In the genomic region with DNA sequence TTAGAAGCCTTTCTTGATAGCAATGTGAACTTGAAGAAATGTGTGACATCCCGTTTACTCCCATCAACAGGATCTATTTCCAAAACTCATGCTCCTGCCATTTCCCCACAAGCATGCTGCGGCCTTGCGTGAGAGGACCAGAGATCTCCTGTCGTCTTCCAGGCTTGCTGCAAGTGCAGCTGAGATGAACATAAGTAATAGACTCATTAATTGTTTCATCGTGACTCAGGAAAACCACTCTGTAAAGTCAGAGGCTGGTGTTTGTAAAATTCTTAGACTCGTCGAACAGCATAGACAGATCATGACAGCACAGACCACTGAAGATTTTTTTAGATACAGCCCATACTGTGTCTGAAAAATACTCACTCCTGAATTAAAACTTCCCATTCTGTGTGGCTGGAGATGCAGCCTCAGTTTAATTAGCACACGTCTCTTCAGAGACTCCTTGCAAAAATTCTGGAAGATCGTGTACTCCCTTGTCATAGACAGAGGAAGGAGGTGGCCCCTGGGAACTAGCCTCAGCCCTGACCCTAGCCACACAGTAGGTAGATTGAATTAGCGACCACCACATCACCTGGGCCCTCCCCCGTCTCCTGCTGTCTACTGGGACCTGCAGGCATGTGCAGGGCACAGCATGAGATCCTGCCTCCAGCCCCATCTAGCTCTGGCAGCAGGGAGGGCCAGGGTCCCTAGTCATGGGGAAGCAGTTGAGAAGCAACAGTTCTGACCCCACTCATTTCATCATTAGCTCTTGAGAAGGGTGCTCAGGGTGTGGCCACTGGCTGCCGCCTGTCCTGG, we compare ENCODE assay signal across 15 cellular contexts.
DNase-seq lines count a peak whose midpoint lies in the region; ATAC-seq, FAIRE-seq and TF ChIP-seq lines count a peak whose summit lies in the region.
"Had no signal": no experiment of that assay in that cellular context is flagged by ENCODE, and none has a peak within 500 bp of the region (broad histone marks: within the 10 kb centered on the region; RNA-seq: fewer than 3 reads in every experiment).

No MANE protein-coding gene starts in this region.

- intact Hi-C loops in CD4-positive, alpha-beta T cell (cut with DNase I, micrococcal nuclease): no loop called here

- peak overlapping the region; percentile 41 for H3K4me2 ChIP-seq in MM.1S (ENCODE audit: low read depth, low read length)

- no peak overlapping the region for H3K4me3 ChIP-seq in MM.1S (ENCODE audit: low read length)
- H3K4me3 ChIP-seq: left lung had no signal

- H2AFZ ChIP-seq in MM.1S (ENCODE audit: low read length): no peak overlapping the region

- CTCF ChIA-PET in CD4-positive, alpha-beta T cell (lab: Charles Lee): interaction anchor here (1.0 to 1.1 kb wide), 2 partner anchors 65 to 79 kb away, joined by 3 read pairs; no protein-coding TSS in a partner anchor

- peaks cover 95% of the 10 kb centered on the region for H3K4me1 ChIP-seq in MM.1S (ENCODE audit: low read length)

- H4K20me1 ChIP-seq in MM.1S (ENCODE audit: insufficient read depth, low read length): no peaks in the 10 kb centered on the region

- no peaks in the 10 kb centered on the region for H3K27me3 Mint-ChIP-seq in CD4-positive, alpha-beta T cell
- peaks cover 0 to 19% (median 8%) of the 10 kb centered on the region in 3 donors for H3K27me3 Mint-ChIP-seq in immature natural killer cell (ENCODE audit: low read depth in 3 of 3)

- POLR2A ChIA-PET in CD4-positive, alpha-beta T cell (lab: Charles Lee): interaction anchor here (0.8 to 1.9 kb wide), 3 partner anchors 11 to 80 kb away, joined by 3 to 7 read pairs (median 4); no protein-coding TSS in a partner anchor

- H3K27ac Mint-ChIP-seq in CD4-positive, alpha-beta T cell: no peak overlapping the region
- peak overlapping the region in 1 of 6 donors; percentile 93 for H3K27ac Mint-ChIP-seq in immature natural killer cell

- no peaks in the 10 kb centered on the region for H3K27me3 ChIP-seq in CD4-positive, alpha-beta T cell (ENCODE audit: control insufficient read depth, insufficient read depth, low read length)
- no peaks in the 10 kb centered on the region for H3K27me3 ChIP-seq in MM.1S (replicated peaks; ENCODE audit: insufficient read depth, low read length)
- H3K27me3 ChIP-seq: left lung had no signal

- FAIRE-seq in GM12892 (lab: Jason Lieb, UNC): peak; percentile 86
- FAIRE-seq: TTC549 had no signal

- H3F3A ChIP-seq in MM.1S (ENCODE audit: insufficient read depth, low read length): peaks cover 92% of the 10 kb centered on the region

- H3K9ac ChIP-seq in MM.1S (ENCODE audit: low read length): no peak overlapping the region

- peaks cover 37% of the 10 kb centered on the region for H3K36me3 Mint-ChIP-seq in CD4-positive, alpha-beta T cell (ENCODE audit: low read depth)
- peaks cover 0 to 13% (median 4%) of the 10 kb centered on the region in 3 donors for H3K36me3 Mint-ChIP-seq in immature natural killer cell

- peaks cover 100% of the 10 kb centered on the region for H3K79me2 ChIP-seq in MM.1S (ENCODE audit: low read length)

- H3K27ac ChIP-seq in CD4-positive, alpha-beta T cell (ENCODE audit: low read depth, low read length): peak overlapping the region; percentile 14
- peak overlapping the region; percentile 99 for H3K27ac ChIP-seq in MM.1S (ENCODE audit: low read length)

- peaks cover 10% of the 10 kb centered on the region for H3K36me3 ChIP-seq in MM.1S (replicated peaks; ENCODE audit: insufficient read depth, low read length)

- H3K9me3 ChIP-seq in CD4-positive, alpha-beta T cell (ENCODE audit: control insufficient read depth, low read length): no peaks in the 10 kb centered on the region
- no peaks in the 10 kb centered on the region for H3K9me3 ChIP-seq in MM.1S (replicated peaks; ENCODE audit: insufficient read depth, low read length)
- H3K9me3 ChIP-seq: left lung had no signal

- H3K4me1 Mint-ChIP-seq in CD4-positive, alpha-beta T cell (ENCODE audit: low read depth): no peaks in the 10 kb centered on the region
- H3K4me1 Mint-ChIP-seq in immature natural killer cell: peaks cover 0 to 1% of the 10 kb centered on the region in 2 donors

- TF ChIP-seq POLR2A in GM12892 (IDR thresholded peaks at IDR 0.05; ENCODE audit: low read depth, low read length): no peak

- H3K4me3 Mint-ChIP-seq in CD4-positive, alpha-beta T cell: peak overlapping the region; percentile 31
- H3K4me3 Mint-ChIP-seq in immature natural killer cell: peak overlapping the region in 3 of 5 donors; percentile 59 to 80 (median 60)

- no peaks in the 10 kb centered on the region for H3K9me2 ChIP-seq in MM.1S (replicated peaks; ENCODE audit: insufficient read depth, low read length)

- no peaks in the 10 kb centered on the region for H3K9me3 Mint-ChIP-seq in CD4-positive, alpha-beta T cell
- H3K9me3 Mint-ChIP-seq in immature natural killer cell: no peaks in the 10 kb centered on the region

- ATAC-seq in CD4-positive, alpha-beta T cell (ENCODE audit: poor library complexity): no peak
- no peak for ATAC-seq in GM19023 (IDR thresholded peaks at IDR 0.05; ENCODE audit: unreplicated experiment)
- ATAC-seq: Panc1 had no signal

- no peak for DNase-seq in CD4-positive, alpha-beta T cell
- no peak for DNase-seq in GM12892 (ENCODE audit: insufficient read length)
- no peak for DNase-seq in MM.1S
- no peak for DNase-seq in immature natural killer cell
- DNase-seq in NCI-H128 (lab: John Stamatoyannopoulos, UW; ENCODE audit: unreplicated experiment): no peak
- DNase-seq in stimulated activated CD4-positive, alpha-beta T cell treated with anti-CD3 and anti-CD28 coated beads, Interleukin-1b, Interleukin-23, amount 100 ng/mL, for 48 hours: no peak
- no peak for DNase-seq in cerebellar nuclear complex (lab: John Stamatoyannopoulos, UW)
- DNase-seq: activated effector memory CD4-positive, alpha-beta T cell treated with anti-CD3 and anti-CD28 coated beads, Interleukin-2, amount 50 U/mL, for 16 hours; DMS53; left lung; NCI-H2107; stimulated activated naive CD4-positive, alpha-beta T cell had no signal

- TF ChIP-seq CTCF in CD4-positive, alpha-beta T cell (IDR thresholded peaks at IDR 0.05): no peak
- no peak for TF ChIP-seq CTCF in MM.1S (IDR thresholded peaks at IDR 0.05; ENCODE audit: low read length)
